ENCODE assay signal across 16 cellular contexts in the genomic region with DNA sequence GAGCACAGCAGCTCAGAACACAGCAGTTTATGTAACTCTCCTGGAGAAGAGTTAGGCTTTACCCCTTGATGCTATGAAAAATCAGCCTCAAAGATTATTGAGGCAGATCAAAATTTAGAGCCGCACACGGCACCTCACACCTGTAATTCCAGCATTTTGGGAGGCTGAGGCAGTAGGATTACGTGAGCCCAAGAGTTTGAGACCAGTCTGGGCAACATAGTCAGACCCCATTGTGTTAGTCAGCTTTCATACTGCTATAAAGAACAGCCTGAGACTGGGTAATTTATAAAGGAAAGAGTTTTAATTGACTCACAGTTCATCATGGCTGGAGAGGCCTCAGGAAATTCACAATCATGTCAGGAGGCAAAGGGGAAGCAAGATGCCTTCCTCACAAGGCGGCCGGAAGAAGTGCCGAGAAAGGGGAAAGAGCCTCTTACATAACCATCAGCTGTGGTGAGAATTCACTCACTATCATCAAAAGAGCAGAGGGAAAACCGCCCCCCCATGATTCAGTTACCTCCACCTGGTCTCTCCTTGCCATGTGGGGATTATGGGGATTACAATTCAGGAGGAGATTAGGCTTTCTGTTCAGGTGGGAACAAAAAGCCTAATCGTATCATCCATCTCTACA.
DNase-seq lines count a peak whose midpoint lies in the region; ATAC-seq lines count a peak whose summit lies in the region.
"Had no signal": no experiment of that assay in that cellular context is flagged by ENCODE, and none has a peak within 500 bp of the region (broad histone marks: within the 10 kb centered on the region; RNA-seq: fewer than 3 reads in every experiment).

No MANE protein-coding gene starts in this region.

- peak overlapping the region; percentile 53; the same call in 1 of the 2 replicates for H3K9ac ChIP-seq in iPS-20b (ENCODE audit: low read depth, low read length)
- H3K9ac ChIP-seq: SK-N-SH had no signal

- H3K4me1 ChIP-seq in iPS-20b (ENCODE audit: insufficient read depth, low read length), result peaks cover 11% of the 10 kb centered on the region; the same call in 1 of the 2 replicates

- CTCF ChIA-PET in activated naive CD4-positive, alpha-beta T cell treated with anti-CD3 and anti-CD28 coated beads, Interleukin-2, amount 10 ng/mL, durations not matched to agents 7 days and 5 days (lab: Charles Lee), result no interaction called here

- peak; percentile 24 to 51 for ATAC-seq in activated naive CD4-positive, alpha-beta T cell treated with anti-CD3 and anti-CD28 coated beads, Interleukin-2, amount 50 U/mL, for 72 hours
- no peak for ATAC-seq in stimulated activated naive B cell treated with anti-CD40 and anti-IgM and Interleukin-4, amounts not matched to agents 10 μg/mL and 1 μg/mL and 100 μg/mL, for 72 hours (replicated peaks)
- ATAC-seq in HG03175 (IDR thresholded peaks at IDR 0.05; ENCODE audit: unreplicated experiment), result no peak
- no peak for ATAC-seq in GM19452 (IDR thresholded peaks at IDR 0.05; ENCODE audit: unreplicated experiment)

- no peaks in the 10 kb centered on the region for H3K36me3 ChIP-seq in iPS-20b (ENCODE audit: insufficient read depth, low read depth, low read length)
- H3K36me3 ChIP-seq: thoracic aorta had no signal

- no peak overlapping the region for H3K27ac ChIP-seq in iPS-20b (ENCODE audit: low read length)
- H3K27ac ChIP-seq: thoracic aorta had no signal

- no peaks in the 10 kb centered on the region for H3K9me3 ChIP-seq in iPS-20b (ENCODE audit: insufficient read depth, low read depth, low read length)
- H3K9me3 ChIP-seq: SK-N-SH, thoracic aorta had no signal

- H3K27me3 Mint-ChIP-seq in activated naive CD4-positive, alpha-beta T cell treated with anti-CD3 and anti-CD28 coated beads, Interleukin-2, amount 10 ng/mL, durations not matched to agents 7 days and 5 days, result no peaks in the 10 kb centered on the region
- H3K27me3 Mint-ChIP-seq in stimulated activated naive B cell treated with anti-CD40 and anti-IgM and Interleukin-4, amounts not matched to agents 10 μg/mL and 1 μg/mL and 100 μg/mL, for 72 hours, result no peaks in the 10 kb centered on the region

- peaks cover 17% of the 10 kb centered on the region for H3K4me1 Mint-ChIP-seq in activated naive CD4-positive, alpha-beta T cell treated with anti-CD3 and anti-CD28 coated beads, Interleukin-2, amount 10 ng/mL, durations not matched to agents 7 days and 5 days
- peaks cover 14 to 33% of the 10 kb centered on the region in 2 donors for H3K4me1 Mint-ChIP-seq in stimulated activated naive B cell treated with anti-CD40 and anti-IgM and Interleukin-4, amounts not matched to agents 10 μg/mL and 1 μg/mL and 100 μg/mL, for 72 hours

- no peak overlapping the region for H3K4me3 Mint-ChIP-seq in activated naive CD4-positive, alpha-beta T cell treated with anti-CD3 and anti-CD28 coated beads, Interleukin-2, amount 10 ng/mL, durations not matched to agents 7 days and 5 days
- H3K4me3 Mint-ChIP-seq in stimulated activated naive B cell treated with anti-CD40 and anti-IgM and Interleukin-4, amounts not matched to agents 10 μg/mL and 1 μg/mL and 100 μg/mL, for 72 hours, result no peak overlapping the region

- H3K27ac Mint-ChIP-seq in activated naive CD4-positive, alpha-beta T cell treated with anti-CD3 and anti-CD28 coated beads, Interleukin-2, amount 50 U/mL, for 72 hours, result peak overlapping the region; percentile 38 to 68
- no peak overlapping the region for H3K27ac Mint-ChIP-seq in activated naive CD4-positive, alpha-beta T cell treated with anti-CD3 and anti-CD28 coated beads, Interleukin-2, amount 10 ng/mL, durations not matched to agents 7 days and 5 days
- peak overlapping the region; percentile 56 for H3K27ac Mint-ChIP-seq in stimulated activated naive B cell treated with anti-CD40 and anti-IgM and Interleukin-4, amounts not matched to agents 10 μg/mL and 1 μg/mL and 100 μg/mL, for 72 hours

- no peaks in the 10 kb centered on the region for H3K27me3 ChIP-seq in iPS-20b (ENCODE audit: insufficient read depth, low read length)

- no peak for DNase-seq in activated naive CD4-positive, alpha-beta T cell treated with anti-CD3 and anti-CD28 coated beads, Interleukin-2, amount 50 U/mL, for 72 hours (ENCODE audit: low spot score in 2 of 2)
- no peak for DNase-seq in activated naive CD4-positive, alpha-beta T cell treated with anti-CD3 and anti-CD28 coated beads, Interleukin-2, amount 10 ng/mL, durations not matched to agents 7 days and 5 days
- DNase-seq in UCSD-AML1 (lab: John Stamatoyannopoulos, UW; ENCODE audit: unreplicated experiment) (peak; percentile 49), NCI-H446 (lab: John Stamatoyannopoulos, UW) (no peak)
- no peak for DNase-seq in stimulated activated naive B cell treated with anti-CD40 and anti-IgM and Interleukin-4, amounts not matched to agents 10 μg/mL and 1 μg/mL and 100 μg/mL, for 72 hours
- DNase-seq: ACHN, glutamatergic neuron, mammary epithelial cell, MM.1S, NCI-H510A treated with DMSO at 0.1 percent for 48 hours, retina, SK-N-SH had no signal

- H3K36me3 Mint-ChIP-seq in activated naive CD4-positive, alpha-beta T cell treated with anti-CD3 and anti-CD28 coated beads, Interleukin-2, amount 50 U/mL, for 72 hours, result peaks cover 0 to 12% of the 10 kb centered on the region in 2 donors
- no peaks in the 10 kb centered on the region for H3K36me3 Mint-ChIP-seq in activated naive CD4-positive, alpha-beta T cell treated with anti-CD3 and anti-CD28 coated beads, Interleukin-2, amount 10 ng/mL, durations not matched to agents 7 days and 5 days
- no peaks in the 10 kb centered on the region for H3K36me3 Mint-ChIP-seq in stimulated activated naive B cell treated with anti-CD40 and anti-IgM and Interleukin-4, amounts not matched to agents 10 μg/mL and 1 μg/mL and 100 μg/mL, for 72 hours

- peaks cover 0 to 4% of the 10 kb centered on the region in 2 donors for H3K9me3 Mint-ChIP-seq in activated naive CD4-positive, alpha-beta T cell treated with anti-CD3 and anti-CD28 coated beads, Interleukin-2, amount 50 U/mL, for 72 hours
- H3K9me3 Mint-ChIP-seq in activated naive CD4-positive, alpha-beta T cell treated with anti-CD3 and anti-CD28 coated beads, Interleukin-2, amount 10 ng/mL, durations not matched to agents 7 days and 5 days, result peaks cover 7% of the 10 kb centered on the region
- no peaks in the 10 kb centered on the region for H3K9me3 Mint-ChIP-seq in stimulated activated naive B cell treated with anti-CD40 and anti-IgM and Interleukin-4, amounts not matched to agents 10 μg/mL and 1 μg/mL and 100 μg/mL, for 72 hours

- no peak overlapping the region for H3K4me3 ChIP-seq in iPS-20b (ENCODE audit: low read length)
- H3K4me3 ChIP-seq: thoracic aorta had no signal

Comparison
In these comparisons a context has a peak if more than half of its experiments do, and no peak if none do; other contexts are left out.
1. ATAC-seq: peak in activated naive CD4-positive, alpha-beta T cell treated with anti-CD3 and anti-CD28 coated beads, Interleukin-2, amount 50 U/mL, for 72 hours (2 of 2); none in stimulated activated naive B cell treated with anti-CD40 and anti-IgM and Interleukin-4, amounts not matched to agents 10 μg/mL and 1 μg/mL and 100 μg/mL, for 72 hours (0 of 2), HG03175 (single experiment) and GM19452 (single experiment).